ENCODE assay signal across 8 cellular contexts in genomic region chr2:19348692-19349091, GRCh38. TPM values are rescaled to one million over a fixed set of nuclear protein-coding genes. Genes with fewer than 3 reads are reported as not detected.
DNase-seq lines count a peak whose midpoint lies in the region; ATAC-seq and TF ChIP-seq lines count a peak whose summit lies in the region.

No MANE protein-coding gene starts in this region.

- no peak overlapping the region for H2AFZ ChIP-seq in OCI-LY3 (ENCODE audit: low read depth, low read length)
- H2AFZ ChIP-seq in parathyroid adenoma: no peak overlapping the region

- no peaks in the 10 kb centered on the region for H4K20me1 ChIP-seq in OCI-LY3 (ENCODE audit: insufficient read depth, low read length)

- intact Hi-C loops in CD4-positive, alpha-beta T cell (cut with DNase I, micrococcal nuclease): loop anchor here (1.0 to 10.0 kb wide), 9 partner anchors 14 to 1594 kb away; partner anchors contain the start of genes GEN1 (in 1 of the 2), HS1BP3 (in 1 of the 2), LAPTM4A (in 1 of the 2) and RDH14 (in 1 of the 2)

- CTCF ChIA-PET in CD4-positive, alpha-beta T cell (lab: Charles Lee): no interaction called here

- POLR2A ChIA-PET in CD4-positive, alpha-beta T cell (lab: Charles Lee): interaction anchor here (1.0 to 7.0 kb wide), 5 partner anchors 11 to 789 kb away, joined by 3 to 69 read pairs (median 9); partner anchors contain the start of genes OSR1 and RDH14

- H3K36me3 ChIP-seq in OCI-LY3 (replicated peaks; ENCODE audit: low read depth, low read length) (no peaks in the 10 kb centered on the region), parathyroid adenoma (ENCODE audit: control insufficient read depth, insufficient read depth, low read length) (no peaks in the 10 kb centered on the region)

- H3K27ac Mint-ChIP-seq in CD4-positive, alpha-beta T cell: peak overlapping the region; percentile 97

- ATAC-seq in CD4-positive, alpha-beta T cell (ENCODE audit: poor library complexity): no peak

- H3K4me1 ChIP-seq in OCI-LY3 (ENCODE audit: low read length): peaks cover 9% of the 10 kb centered on the region
- peaks cover 4% of the 10 kb centered on the region for H3K4me1 ChIP-seq in parathyroid adenoma

- H3K27ac ChIP-seq in CD4-positive, alpha-beta T cell (ENCODE audit: low read depth, low read length): no peak overlapping the region
- no peak overlapping the region for H3K27ac ChIP-seq in OCI-LY3 (ENCODE audit: low read length)
- peak overlapping the region; percentile 87 for H3K27ac ChIP-seq in parathyroid adenoma

- H3K4me2 ChIP-seq in OCI-LY3 (ENCODE audit: low read length) (peak overlapping the region; percentile 84), parathyroid adenoma (ENCODE audit: low read length) (peak overlapping the region; percentile 70)

- H3K27me3 ChIP-seq in CD4-positive, alpha-beta T cell (ENCODE audit: control insufficient read depth, insufficient read depth, low read length): peaks cover 54% of the 10 kb centered on the region
- H3K27me3 ChIP-seq in OCI-LY3 (ENCODE audit: low read depth, low read length): no peaks in the 10 kb centered on the region
- peaks cover 8% of the 10 kb centered on the region for H3K27me3 ChIP-seq in parathyroid adenoma (ENCODE audit: control insufficient read depth, insufficient read depth, low read length)

- H3K4me3 ChIP-seq in OCI-LY3 (ENCODE audit: low read length) (peak overlapping the region; percentile 93), epithelial cell of proximal tubule (ENCODE audit: low read depth, low read length) (peak overlapping the region; percentile 94), parathyroid adenoma (ENCODE audit: low read depth, low read length) (no peak overlapping the region)

- no peaks in the 10 kb centered on the region for H3K9me3 Mint-ChIP-seq in CD4-positive, alpha-beta T cell

- H3K36me3 Mint-ChIP-seq in CD4-positive, alpha-beta T cell (ENCODE audit: low read depth): peaks cover 10% of the 10 kb centered on the region

- H3K9ac ChIP-seq in OCI-LY3 (ENCODE audit: low read length): no peak overlapping the region
- no peak overlapping the region for H3K9ac ChIP-seq in parathyroid adenoma

- peaks cover 55% of the 10 kb centered on the region for H3K4me1 Mint-ChIP-seq in CD4-positive, alpha-beta T cell (ENCODE audit: low read depth)

- H3K27me3 Mint-ChIP-seq in CD4-positive, alpha-beta T cell: peaks cover 55% of the 10 kb centered on the region

- H3K79me2 ChIP-seq in OCI-LY3 (ENCODE audit: low read length) (peaks cover 15% of the 10 kb centered on the region), parathyroid adenoma (peaks cover 4% of the 10 kb centered on the region)

- no peaks in the 10 kb centered on the region for H3K9me3 ChIP-seq in CD4-positive, alpha-beta T cell (ENCODE audit: control insufficient read depth, low read length)
- no peaks in the 10 kb centered on the region for H3K9me3 ChIP-seq in OCI-LY3 (ENCODE audit: insufficient read depth, low read length)
- no peaks in the 10 kb centered on the region for H3K9me3 ChIP-seq in parathyroid adenoma (ENCODE audit: control insufficient read depth, low read length)

- DNase-seq in CD4-positive, alpha-beta T cell: no peak
- DNase-seq in epithelial cell of proximal tubule (ENCODE audit: low read depth) (no peak), HT-29 (ENCODE audit: low spot score) (no peak), SKM-1 (lab: John Stamatoyannopoulos, UW; ENCODE audit: unreplicated experiment) (no peak), OCI-M2 (lab: John Stamatoyannopoulos, UW; ENCODE audit: unreplicated experiment) (no peak), NCI-H2171 treated with DMSO at 0.1 percent for 48 hours (lab: John Stamatoyannopoulos, UW) (no peak)

- no peak for TF ChIP-seq CTCF in CD4-positive, alpha-beta T cell (IDR thresholded peaks at IDR 0.05)
- TF ChIP-seq CTCF in OCI-LY3 (IDR thresholded peaks at IDR 0.05; ENCODE audit: low read depth, low read length) (no peak), epithelial cell of proximal tubule (conservative IDR thresholded peaks at IDR 0.05; ENCODE audit: low read depth, low read length) (no peak), parathyroid adenoma (IDR thresholded peaks at IDR 0.05) (no peak)

- H3K4me3 Mint-ChIP-seq in CD4-positive, alpha-beta T cell: peak overlapping the region; percentile 93

RNA-seq across cellular contexts. Expression of gene OSR1, which starts 9.7 kb away (rescaled TPM):
- total RNA-seq in CD4-positive, alpha-beta T cell: not detected
- total RNA-seq in epithelial cell of proximal tubule: not detected in 2 replicates
- 8.0 and 8.9 TPM in 2 replicates for total RNA-seq in HT-29 (2014; rRNA removed; shearing (Covaris generic))
